Comparison of ENCODE assay signal across 11 cellular contexts in the genomic region with DNA sequence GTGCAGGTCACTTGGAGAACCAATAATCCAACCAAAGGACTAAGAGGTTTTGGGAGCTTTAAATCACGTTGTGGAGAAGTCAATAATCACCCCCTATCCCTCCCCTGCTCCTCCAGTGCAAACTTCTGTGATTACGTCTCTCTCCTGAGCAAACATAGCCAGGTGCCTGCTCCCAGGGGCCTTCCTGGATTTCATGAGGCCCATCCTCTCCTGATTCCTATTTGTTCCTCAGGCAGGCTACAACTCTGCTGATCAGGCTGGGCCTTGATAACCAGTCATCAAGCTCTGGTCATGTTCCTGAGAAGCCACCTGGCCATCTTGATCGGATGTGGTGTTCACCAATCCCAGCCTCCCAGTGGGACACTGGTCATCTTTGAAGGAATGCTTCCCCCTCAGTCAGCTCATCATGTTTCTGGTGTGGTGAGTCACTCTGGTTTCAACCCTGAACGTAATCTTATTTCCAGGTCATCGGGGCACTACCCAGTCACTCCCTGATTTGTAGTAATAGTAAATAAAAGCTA. TPM values are rescaled to one million over a fixed set of nuclear protein-coding genes. Genes with fewer than 3 reads are reported as not detected.
DNase-seq lines count a peak whose midpoint lies in the region; ATAC-seq, FAIRE-seq and TF ChIP-seq lines count a peak whose summit lies in the region.
"Had no signal": no experiment of that assay in that cellular context is flagged by ENCODE, and none has a peak within 500 bp of the region (broad histone marks: within the 10 kb centered on the region; RNA-seq: fewer than 3 reads in every experiment).

No MANE protein-coding gene starts in this region.

- H3K36me3 ChIP-seq in endodermal cell (ENCODE audit: control insufficient read depth, insufficient read depth, low read length), result no peaks in the 10 kb centered on the region
- H3K36me3 ChIP-seq in pancreas, result no peaks in the 10 kb centered on the region
- H3K36me3 ChIP-seq: neural progenitor cell had no signal

- H3K27me3 Mint-ChIP-seq in endodermal cell (ENCODE audit: insufficient read depth), result no peaks in the 10 kb centered on the region
- H3K27me3 Mint-ChIP-seq: IgD-negative memory B cell had no signal

- no peak overlapping the region for H3K4me3 ChIP-seq in endodermal cell (ENCODE audit: low read length)
- H3K4me3 ChIP-seq in pancreas, result peak overlapping the region in 2 of 4 donors; percentile 61 to 83
- H3K4me3 ChIP-seq: neural progenitor cell had no signal

- peak overlapping the region; percentile 89 for H3K27ac Mint-ChIP-seq in endodermal cell
- H3K27ac Mint-ChIP-seq: activated T-helper 1 cell treated with anti-CD3 and anti-CD28 coated beads, Interleukin-12 subunit alpha, Interleukin-12 subunit beta, Interleukin-2, Interleukin-4 antibody, amounts not matched to agents 30 ng/mL and 10 ng/mL and 1 ng/mL, durations not matched to agents 14 hours and 24 hours and 36 hours had no signal

- intact Hi-C loops in pancreas (cut with DNase I), result no loop called here

- H3K27ac ChIP-seq in endodermal cell (ENCODE audit: low read depth, low read length) (no peak overlapping the region), pancreas (peak overlapping the region; percentile 92 to 95 (median 94))
- H3K27ac ChIP-seq: neural progenitor cell had no signal

- peaks cover 15% of the 10 kb centered on the region for H3K4me1 ChIP-seq in endodermal cell (ENCODE audit: control insufficient read depth, insufficient read depth, low read length)
- peaks cover 0 to 23% (median 5%) of the 10 kb centered on the region in 3 donors for H3K4me1 ChIP-seq in pancreas

- FAIRE-seq in pancreas (lab: Jason Lieb, UNC), result no peak

- H3K36me3 Mint-ChIP-seq in endodermal cell (ENCODE audit: low read depth), result no peaks in the 10 kb centered on the region
- H3K36me3 Mint-ChIP-seq: neural progenitor cell had no signal

- peaks cover 23% of the 10 kb centered on the region for H3K4me1 Mint-ChIP-seq in endodermal cell

- TF ChIP-seq CTCF in endodermal cell (conservative IDR thresholded peaks at IDR 0.05), result no peak
- TF ChIP-seq CTCF in pancreas (IDR thresholded peaks at IDR 0.05), result no peak

- no peaks in the 10 kb centered on the region for H3K9me3 Mint-ChIP-seq in endodermal cell
- H3K9me3 Mint-ChIP-seq: activated T-helper 1 cell treated with anti-CD3 and anti-CD28 coated beads, Interleukin-12 subunit alpha, Interleukin-12 subunit beta, Interleukin-2, Interleukin-4 antibody, amounts not matched to agents 30 ng/mL and 10 ng/mL and 1 ng/mL, durations not matched to agents 14 hours and 24 hours and 36 hours; IgD-negative memory B cell; neural progenitor cell had no signal

- no peaks in the 10 kb centered on the region for H3K9me3 ChIP-seq in endodermal cell (ENCODE audit: control insufficient read depth, low read length)
- H3K9me3 ChIP-seq in pancreas, result no peaks in the 10 kb centered on the region

- 77 to 94% methylated on average over 5 of the region's 5 CpGs for WGBS in endodermal cell (ENCODE audit: insufficient coverage in 1 of 2, insufficient read length in 1 of 2), 2 experiments
- WGBS in pancreas, 2 donors, result 19 to 27% methylated on average over 5 of the region's 5 CpGs

- DNase-seq in GM04504 (ENCODE audit: low read depth) (peak; percentile 28), NCI-H82 (lab: John Stamatoyannopoulos, UW) (peak; percentile 42), endodermal cell (no peak), pancreas (peak in 5 of 6 donors; percentile 69 to 88 (median 87)), NCI-H446 treated with DMSO at 0.1 percent for 48 hours (lab: John Stamatoyannopoulos, UW) (no peak)
- no peak for DNase-seq in activated CD4-positive, alpha-beta T cell treated with anti-CD3 and anti-CD28 coated beads for 4 hours

- peak; percentile 68 to 79 (median 74) for ATAC-seq in pancreas
- ATAC-seq in GM18517 (IDR thresholded peaks at IDR 0.05; ENCODE audit: unreplicated experiment), result no peak
- no peak for ATAC-seq in GM19467 (IDR thresholded peaks at IDR 0.05; ENCODE audit: unreplicated experiment)

- no peak overlapping the region for H3K9ac ChIP-seq in endodermal cell (ENCODE audit: extremely low read depth, low read length, poor library complexity, severe bottlenecking)
- H3K9ac ChIP-seq: neural progenitor cell had no signal

- H3K4me3 Mint-ChIP-seq in endodermal cell, result no peak overlapping the region
- H3K4me3 Mint-ChIP-seq: activated T-helper 1 cell treated with anti-CD3 and anti-CD28 coated beads, Interleukin-12 subunit alpha, Interleukin-12 subunit beta, Interleukin-2, Interleukin-4 antibody, amounts not matched to agents 30 ng/mL and 10 ng/mL and 1 ng/mL, durations not matched to agents 14 hours and 24 hours and 36 hours had no signal

- H3K27me3 ChIP-seq in endodermal cell (ENCODE audit: control insufficient read depth, insufficient read depth, low read length, poor library complexity, severe bottlenecking) (no peaks in the 10 kb centered on the region), pancreas (no peaks in the 10 kb centered on the region)
- H3K27me3 ChIP-seq: neural progenitor cell had no signal

RNA-seq across cellular contexts. Expression of gene ZNF710, which starts 2.9 kb away (rescaled TPM):
- total RNA-seq in endodermal cell (10 to 100 TPM; 31.8 to 39.1 TPM), pancreas (100 to 1,000 TPM in 1 of 6 donors, 10 to 100 TPM in 5; 31.9 to 298 (median 36.4) TPM)
- 37.1 TPM for polyA plus RNA-seq in endodermal cell (2013, experiment 1 of 2)
- polyA plus RNA-seq in endodermal cell (2013, experiment 2 of 2), result 33.8 TPM
- 100 to 1,000 TPM in 1 of 2 donors, 10 to 100 TPM in 1; 69.2 to 128 TPM for polyA plus RNA-seq in pancreas

Comparison
In these comparisons a context has a peak if more than half of its experiments do, and no peak if none do; other contexts are left out.
1. DNase-seq: peak in GM04504 (single experiment), NCI-H82 (single experiment) and pancreas (5 of 6); none in endodermal cell (single experiment), NCI-H446 treated with DMSO at 0.1 percent for 48 hours (single experiment) and activated CD4-positive, alpha-beta T cell treated with anti-CD3 and anti-CD28 coated beads for 4 hours (0 of 2).
2. ATAC-seq: peak in pancreas (4 of 4); none in GM18517 (single experiment) and GM19467 (single experiment).